In the genomic region with DNA sequence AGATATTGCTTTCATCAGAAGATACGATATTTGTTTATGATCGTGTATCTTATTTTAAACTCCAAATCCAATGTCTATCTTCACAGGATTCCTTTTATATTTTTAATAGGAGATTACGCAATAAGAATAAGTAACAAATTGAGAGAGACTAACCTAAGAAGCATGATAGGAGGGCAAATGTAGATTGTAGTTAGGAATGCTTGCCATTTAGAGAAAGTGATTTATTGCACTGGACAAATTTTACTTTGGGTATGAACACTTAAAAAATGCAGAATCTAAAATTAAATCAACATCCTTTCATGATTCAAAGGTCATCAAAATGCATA, we compare ENCODE assay signal across 25 cellular contexts.
"Had no signal": no experiment of that assay in that cellular context is flagged by ENCODE, and none has a peak within 500 bp of the region (broad histone marks: within the 10 kb centered on the region; RNA-seq: fewer than 3 reads in every experiment).

No MANE protein-coding gene starts in this region.

- H3K27ac ChIP-seq: hepatocyte, left ventricle myocardium inferior, ovary, sigmoid colon, spleen, suprapubic skin, thoracic aorta, tibial nerve, uterus had no signal

- H3K27me3 Mint-ChIP-seq: natural killer cell treated with Interleukin-12 subunit alpha and Interleukin-12 subunit beta and Interleukin-15 and Interleukin-18, amount 100 ng/mL, for 72 hours; stimulated activated naive CD8-positive, alpha-beta T cell treated with anti-CD3 and anti-CD28 coated beads, Interleukin-15, Interleukin-2, amounts not matched to agents 100 ng/mL and 50 ng/mL, for 24 hours had no signal

- H3K9me3 ChIP-seq: left ventricle myocardium inferior, mucosa of descending colon, ovary, sigmoid colon, spleen, suprapubic skin, thoracic aorta, tibial nerve, uterus had no signal

- H3K27me3 ChIP-seq: hepatocyte, ovary, sigmoid colon, spleen, suprapubic skin, tibial nerve, uterus had no signal

- H3K4me1 ChIP-seq: left ventricle myocardium inferior, sigmoid colon, spleen, suprapubic skin, tibial nerve, uterus had no signal

- DNase-seq: islet precursor cell; left colon; left ventricle myocardium inferior; midbrain; mucosa of descending colon; naive thymus-derived CD4-positive, alpha-beta T cell; ovary; retina; right cardiac atrium; sigmoid colon; small intestine; spleen; stimulated activated CD4-positive, alpha-beta T cell treated with anti-CD3 and anti-CD28 coated beads, Interleukin-4, amount 100 ng/mL, for 24 hours; stimulated activated naive CD4-positive, alpha-beta T cell; uterus had no signal

- H2AFZ ChIP-seq: hepatocyte had no signal

- H3K4me2 ChIP-seq: hepatocyte had no signal

- H3K9me3 Mint-ChIP-seq: type B pancreatic cell had no signal

- ATAC-seq: left colon; mucosa of descending colon; naive thymus-derived CD4-positive, alpha-beta T cell; natural killer cell treated with Interleukin-12 subunit alpha and Interleukin-12 subunit beta and Interleukin-15 and Interleukin-18, amount 100 ng/mL, for 72 hours; right cardiac atrium; stimulated activated effector memory CD8-positive, alpha-beta T cell treated with anti-CD3 and anti-CD28 coated beads, Interleukin-12 subunit alpha, Interleukin-12 subunit beta, amount 100 ng/mL, for 72 hours had no signal

- H3K4me3 Mint-ChIP-seq: naive thymus-derived CD4-positive, alpha-beta T cell; natural killer cell treated with Interleukin-12 subunit alpha and Interleukin-12 subunit beta and Interleukin-15 and Interleukin-18, amount 100 ng/mL, for 72 hours; stimulated activated effector memory CD8-positive, alpha-beta T cell treated with anti-CD3 and anti-CD28 coated beads, Interleukin-12 subunit alpha, Interleukin-12 subunit beta, amount 100 ng/mL, for 72 hours; stimulated activated naive CD8-positive, alpha-beta T cell treated with anti-CD3 and anti-CD28 coated beads, Interleukin-15, Interleukin-2, amounts not matched to agents 100 ng/mL and 50 ng/mL, for 24 hours; type B pancreatic cell had no signal

- H3K79me2 ChIP-seq: hepatocyte had no signal

- H3K27ac Mint-ChIP-seq: naive thymus-derived CD4-positive, alpha-beta T cell; natural killer cell treated with Interleukin-12 subunit alpha and Interleukin-12 subunit beta and Interleukin-15 and Interleukin-18, amount 100 ng/mL, for 72 hours; progenitor cell of endocrine pancreas; stimulated activated effector memory CD8-positive, alpha-beta T cell treated with anti-CD3 and anti-CD28 coated beads, Interleukin-12 subunit alpha, Interleukin-12 subunit beta, amount 100 ng/mL, for 72 hours; stimulated activated naive CD8-positive, alpha-beta T cell treated with anti-CD3 and anti-CD28 coated beads, Interleukin-15, Interleukin-2, amounts not matched to agents 100 ng/mL and 50 ng/mL, for 24 hours; type B pancreatic cell had no signal

- H3K36me3 ChIP-seq: left ventricle myocardium inferior, ovary, sigmoid colon, spleen, suprapubic skin, thoracic aorta, tibial nerve, uterus had no signal

- H3K4me1 Mint-ChIP-seq: naive thymus-derived CD4-positive, alpha-beta T cell; stimulated activated effector memory CD8-positive, alpha-beta T cell treated with anti-CD3 and anti-CD28 coated beads, Interleukin-12 subunit alpha, Interleukin-12 subunit beta, amount 100 ng/mL, for 72 hours had no signal

- H3K36me3 Mint-ChIP-seq: naive thymus-derived CD4-positive, alpha-beta T cell; natural killer cell treated with Interleukin-12 subunit alpha and Interleukin-12 subunit beta and Interleukin-15 and Interleukin-18, amount 100 ng/mL, for 72 hours; stimulated activated effector memory CD8-positive, alpha-beta T cell treated with anti-CD3 and anti-CD28 coated beads, Interleukin-12 subunit alpha, Interleukin-12 subunit beta, amount 100 ng/mL, for 72 hours; type B pancreatic cell had no signal

- H3K4me3 ChIP-seq: hepatocyte, left ventricle myocardium inferior, lung, mucosa of descending colon, ovary, sigmoid colon, spleen, suprapubic skin, thoracic aorta, tibial nerve, uterus had no signal
